ENCODE assay signal across 8 cellular contexts in the genomic region with DNA sequence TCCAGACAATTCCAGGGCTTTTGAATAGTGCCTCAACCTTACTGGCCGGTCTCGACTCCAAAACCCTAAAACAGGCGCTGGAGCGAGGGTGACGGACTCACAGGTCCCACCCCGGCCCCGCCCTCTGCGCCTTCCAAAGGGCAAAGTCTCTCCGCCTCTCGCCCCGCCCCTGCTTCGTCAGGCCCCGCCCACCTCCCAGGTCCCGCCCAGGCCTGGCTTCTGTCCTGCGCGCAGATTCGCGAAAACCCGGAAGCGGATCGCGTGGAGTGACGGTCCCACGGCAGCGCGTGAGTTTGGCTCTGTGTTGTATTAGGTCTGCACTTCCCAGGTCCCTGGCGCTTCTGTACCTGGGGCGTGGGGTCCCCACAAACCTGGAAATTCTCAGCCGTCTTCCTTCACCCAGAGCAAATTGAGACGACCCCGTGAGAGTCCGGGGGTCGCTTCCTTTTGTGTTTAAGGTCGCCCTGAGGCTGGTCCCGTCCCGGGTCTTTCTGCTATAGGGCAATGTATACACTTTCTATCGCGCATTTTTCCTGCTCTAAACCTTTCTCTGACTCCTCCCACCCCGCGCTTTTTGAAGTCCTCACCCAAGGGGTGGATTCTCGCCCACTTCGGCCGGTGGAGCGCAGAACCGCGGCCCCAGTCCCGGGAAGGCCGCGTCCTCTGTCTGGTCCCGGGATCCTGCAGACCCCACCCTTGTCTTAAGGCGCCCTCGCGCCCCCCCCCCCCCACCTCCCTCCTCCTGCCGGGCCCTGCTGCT. TPM values are rescaled to one million over a fixed set of nuclear protein-coding genes. Genes with fewer than 3 reads are reported as not detected.
DNase-seq lines count a peak whose midpoint lies in the region; ATAC-seq lines count a peak whose summit lies in the region.

A gene (plus strand): TSS at position 231 of the 760 bp plus-strand sequence. CDS start 16,090 bp downstream, outside the sequence.

- H3K27ac ChIP-seq in CD4-positive, alpha-beta memory T cell (ENCODE audit: low read depth, low read length) = peak within 1 kb of the TSS; percentile 51
- H3K27ac ChIP-seq in SJSA1 (no peak within 1 kb of the TSS), substantia nigra (ENCODE audit: low read depth, low read length, poor library complexity, severe bottlenecking) (peak within 1 kb of the TSS; percentile 21)

- peak within 1 kb of the TSS; percentile 89 to 96 (median 93) for H3K4me3 Mint-ChIP-seq in CD4-positive, alpha-beta memory T cell
- H3K4me3 Mint-ChIP-seq in IgD-negative memory B cell = peak within 1 kb of the TSS; percentile 91 to 99 (median 98)
- peak within 1 kb of the TSS; percentile 88 for H3K4me3 Mint-ChIP-seq in activated naive CD4-positive, alpha-beta T cell treated with anti-CD3 and anti-CD28 coated beads for 36 hours

- H3K27me3 ChIP-seq in CD4-positive, alpha-beta memory T cell (ENCODE audit: insufficient read depth, low read length) = no peaks in the 10 kb centered on the region
- no peaks in the 10 kb centered on the region for H3K27me3 ChIP-seq in SJSA1 (replicated peaks)

- peaks cover 14 to 45% (median 25%) of the 10 kb centered on the region in 4 donors for H3K4me1 Mint-ChIP-seq in CD4-positive, alpha-beta memory T cell
- H3K4me1 Mint-ChIP-seq in IgD-negative memory B cell = peaks cover 18 to 21% (median 20%) of the 10 kb centered on the region in 3 donors
- H3K4me1 Mint-ChIP-seq in activated naive CD4-positive, alpha-beta T cell treated with anti-CD3 and anti-CD28 coated beads for 36 hours (ENCODE audit: low read depth) = peaks cover 20% of the 10 kb centered on the region

- H3K36me3 ChIP-seq in CD4-positive, alpha-beta memory T cell (ENCODE audit: insufficient read depth, low read length) = no peaks in the 10 kb centered on the region
- 0 out of 2 replicates have a peak, but pooled peaks cover 2% of the 10 kb centered on the region for H3K36me3 ChIP-seq in SJSA1

- peak within 1 kb of the TSS; percentile 57 to 62 for H3K4me3 ChIP-seq in CD4-positive, alpha-beta memory T cell (ENCODE audit: low read length in 2 of 2)
- H3K4me3 ChIP-seq in SJSA1 = peak within 1 kb of the TSS; percentile 59

- H3K9me3 ChIP-seq in CD4-positive, alpha-beta memory T cell (ENCODE audit: control insufficient read depth in 1 of 2, low read length in 2 of 2) = peaks cover 0 to 4% of the 10 kb centered on the region in 2 donors
- 0 out of 2 replicates have a peak, but pooled peaks cover 3% of the 10 kb centered on the region for H3K9me3 ChIP-seq in SJSA1 (replicated peaks)

- peak within 1 kb of the TSS; percentile 83 to 94 (median 91) for H3K27ac Mint-ChIP-seq in CD4-positive, alpha-beta memory T cell
- H3K27ac Mint-ChIP-seq in IgD-negative memory B cell = peak within 1 kb of the TSS; percentile 89 to 93 (median 93)
- H3K27ac Mint-ChIP-seq in activated naive CD4-positive, alpha-beta T cell treated with anti-CD3 and anti-CD28 coated beads for 36 hours = peak within 1 kb of the TSS; percentile 83

- H3K27me3 Mint-ChIP-seq in CD4-positive, alpha-beta memory T cell = peaks cover 8 to 9% of the 10 kb centered on the region in 2 donors
- H3K27me3 Mint-ChIP-seq in IgD-negative memory B cell = peaks cover 8% of the 10 kb centered on the region
- peaks cover 21% of the 10 kb centered on the region for H3K27me3 Mint-ChIP-seq in activated naive CD4-positive, alpha-beta T cell treated with anti-CD3 and anti-CD28 coated beads for 36 hours (ENCODE audit: low read depth)

- H3K4me1 ChIP-seq in CD4-positive, alpha-beta memory T cell (ENCODE audit: insufficient read depth, low read length) = peaks cover 13% of the 10 kb centered on the region
- H3K4me1 ChIP-seq in SJSA1 (replicated peaks) = no peaks in the 10 kb centered on the region

- POLR2A ChIA-PET in CD4-positive, alpha-beta memory T cell (lab: Charles Lee; ENCODE audit: partially characterized antibody) = no interaction called here

- DNase-seq in CD4-positive, alpha-beta memory T cell = peak; percentile 88 to 96 (median 91)
- DNase-seq in SJSA1 (ENCODE audit: low read depth in 1 of 2, low spot score in 2 of 2) = peak; percentile 59 to 85
- DNase-seq in activated naive CD4-positive, alpha-beta T cell treated with anti-CD3 and anti-CD28 coated beads for 36 hours = peak; percentile 98
- peak; percentile 90 for DNase-seq in globus pallidus (ENCODE audit: low spot score)
- DNase-seq in occipital lobe (lab: John Stamatoyannopoulos, UW) = peak; percentile 79
- DNase-seq in substantia nigra (lab: John Stamatoyannopoulos, UW) = peak; percentile 38 to 98 (median 90)

- peaks cover 5 to 31% (median 24%) of the 10 kb centered on the region in 8 donors for H3K9me3 Mint-ChIP-seq in CD4-positive, alpha-beta memory T cell
- H3K9me3 Mint-ChIP-seq in IgD-negative memory B cell = peaks cover 6 to 19% (median 7%) of the 10 kb centered on the region in 3 donors
- peaks cover 22% of the 10 kb centered on the region for H3K9me3 Mint-ChIP-seq in activated naive CD4-positive, alpha-beta T cell treated with anti-CD3 and anti-CD28 coated beads for 36 hours

- ATAC-seq in GM21367 (IDR thresholded peaks at IDR 0.05; ENCODE audit: unreplicated experiment) = peak; percentile 74

- CTCF ChIA-PET in CD4-positive, alpha-beta memory T cell (lab: Charles Lee; ENCODE audit: partially characterized antibody) = no interaction called here
- CTCF ChIA-PET in activated naive CD4-positive, alpha-beta T cell treated with anti-CD3 and anti-CD28 coated beads for 36 hours (lab: Charles Lee) = no interaction called here

- H3K36me3 Mint-ChIP-seq in CD4-positive, alpha-beta memory T cell = peaks cover 34 to 36% of the 10 kb centered on the region in 2 donors
- H3K36me3 Mint-ChIP-seq in IgD-negative memory B cell = peaks cover 7% of the 10 kb centered on the region
- H3K36me3 Mint-ChIP-seq in activated naive CD4-positive, alpha-beta T cell treated with anti-CD3 and anti-CD28 coated beads for 36 hours (ENCODE audit: low read depth) = peaks cover 36% of the 10 kb centered on the region

- intact Hi-C loops in CD4-positive, alpha-beta memory T cell (cut with micrococcal nuclease) = loop anchor here (1.0 to 5.0 kb wide), 7 partner anchors 36 to 365 kb away; a partner anchor contains a TSS
- intact Hi-C loops in activated naive CD4-positive, alpha-beta T cell treated with anti-CD3 and anti-CD28 coated beads for 36 hours (cut with micrococcal nuclease) = loop anchor here (1.0 to 5.0 kb wide), 5 partner anchors 36 to 364 kb away; a partner anchor contains a TSS

RNA-seq across cellular contexts. Expression of the gene that starts here (rescaled TPM):
- total RNA-seq in CD4-positive, alpha-beta memory T cell = 10 to 100 TPM in 1 of 2 experiments, 1 to 10 TPM in 1; 9.4 to 10.1 TPM
- polyA plus RNA-seq in CD4-positive, alpha-beta memory T cell = 1 to 10 TPM in 1 of 2 donors, under 1 TPM in 1; 0.86 to 5.9 TPM
- 7.2 TPM for polyA plus RNA-seq in IgD-negative memory B cell
- 0.88 and 2.9 TPM in 2 replicates for total RNA-seq in SJSA1 (2014; rRNA removed; shearing (Covaris generic))
- total RNA-seq in activated naive CD4-positive, alpha-beta T cell treated with anti-CD3 and anti-CD28 coated beads for 36 hours = 1 to 10 TPM; 4.5 to 5.6 TPM
- 6.6 TPM for total RNA-seq in occipital lobe
